In genomic region chr2:148720501-148720998, GRCh38 we compare ENCODE assay signal across 10 cellular contexts.
DNase-seq lines count a peak whose midpoint lies in the region; ATAC-seq and TF ChIP-seq lines count a peak whose summit lies in the region.
"Had no signal": no experiment of that assay in that cellular context is flagged by ENCODE, and none has a peak within 500 bp of the region (broad histone marks: within the 10 kb centered on the region; RNA-seq: fewer than 3 reads in every experiment).

No MANE protein-coding gene starts in this region.

- H2BK15ac ChIP-seq in H9 (ENCODE audit: low read depth, low read length), result no peak overlapping the region

- no peak overlapping the region for H2BK5ac ChIP-seq in H9 (ENCODE audit: insufficient read length, low read length)

- no peak overlapping the region for H3K4me3 ChIP-seq in colonic mucosa
- H3K4me3 ChIP-seq: cardiac muscle cell, lung had no signal

- H4K20me1 ChIP-seq in H9 (ENCODE audit: control insufficient read depth, insufficient read depth, insufficient read length), result no peaks in the 10 kb centered on the region

- H3K56ac ChIP-seq in H9 (ENCODE audit: insufficient read length, low read depth, low read length), result no peak overlapping the region

- no peak overlapping the region for H2BK120ac ChIP-seq in H9 (ENCODE audit: low read depth, low read length, poor library complexity, severe bottlenecking)

- H3K27me3 Mint-ChIP-seq in H9 (ENCODE audit: low read depth), result no peaks in the 10 kb centered on the region
- no peaks in the 10 kb centered on the region for H3K27me3 Mint-ChIP-seq in natural killer cell treated with Interleukin-12 subunit alpha and Interleukin-12 subunit beta and Interleukin-15 and Interleukin-18, amount 100 ng/mL, for 72 hours

- H3K27me3 ChIP-seq in H9 (ENCODE audit: insufficient read depth, low read length) (no peaks in the 10 kb centered on the region), colonic mucosa (no peaks in the 10 kb centered on the region)
- H3K27me3 ChIP-seq: cardiac muscle cell had no signal

- DNase-seq in AG20443 (ENCODE audit: low spot score), result peak; percentile 50
- DNase-seq in H9, result no peak
- DNase-seq in cerebellum (ENCODE audit: low spot score), result peak; percentile 34
- no peak for DNase-seq in natural killer cell treated with Interleukin-12 subunit alpha and Interleukin-12 subunit beta and Interleukin-15 and Interleukin-18, amount 100 ng/mL, for 72 hours (ENCODE audit: low spot score)
- no peak for DNase-seq in colonic mucosa
- DNase-seq in AG08396 (ENCODE audit: low spot score), result no peak

- H3K9me3 Mint-ChIP-seq in H9, result peaks cover 6 to 15% of the 10 kb centered on the region in 2 experiments; a peak in 4 of 5 replicates
- H3K9me3 Mint-ChIP-seq in natural killer cell treated with Interleukin-12 subunit alpha and Interleukin-12 subunit beta and Interleukin-15 and Interleukin-18, amount 100 ng/mL, for 72 hours, result peaks cover 4% of the 10 kb centered on the region

- H3K18ac ChIP-seq in H9 (ENCODE audit: insufficient read length, low read depth, low read length), result no peak overlapping the region

- peak; percentile 9 to 45 for ATAC-seq in natural killer cell treated with Interleukin-12 subunit alpha and Interleukin-12 subunit beta and Interleukin-15 and Interleukin-18, amount 100 ng/mL, for 72 hours
- no peak for ATAC-seq in GM21576 (IDR thresholded peaks at IDR 0.05; ENCODE audit: unreplicated experiment)
- no peak for ATAC-seq in HG03521 (IDR thresholded peaks at IDR 0.05; ENCODE audit: unreplicated experiment)

- no peak for TF ChIP-seq CTCF in H9 (conservative IDR thresholded peaks at IDR 0.05)
- no peak for TF ChIP-seq CTCF in colonic mucosa (IDR thresholded peaks at IDR 0.05)

- WGBS in H9 (ENCODE audit: extremely low coverage, insufficient read length, low lambda C conversion rate), result no CpG with 5 or more reads among the region's 20 CpGs

- H3K27ac ChIP-seq in H9 (ENCODE audit: insufficient read length, low read depth, low read length), result no peak overlapping the region
- H3K27ac ChIP-seq in colonic mucosa, result no peak overlapping the region

- peaks cover 37 to 51% of the 10 kb centered on the region in 2 experiments for H3K4me1 Mint-ChIP-seq in H9
- H3K4me1 Mint-ChIP-seq in natural killer cell treated with Interleukin-12 subunit alpha and Interleukin-12 subunit beta and Interleukin-15 and Interleukin-18, amount 100 ng/mL, for 72 hours (ENCODE audit: low read depth in 2 of 2), result peaks cover 80 to 81% of the 10 kb centered on the region in 2 donors

- H4K5ac ChIP-seq in H9 (ENCODE audit: insufficient read length, low read depth, low read length), result no peak overlapping the region

- no peak overlapping the region for H3K23ac ChIP-seq in H9 (ENCODE audit: insufficient read length, low read depth, low read length)

- H3K9ac ChIP-seq in H9 (ENCODE audit: extremely low read depth, insufficient read length, low read length), result no peak overlapping the region
- no peak overlapping the region for H3K9ac ChIP-seq in colonic mucosa (ENCODE audit: low read depth in 2 of 2, low read length in 2 of 2)

- H4K8ac ChIP-seq in H9 (replicated peaks; ENCODE audit: insufficient read length, low read depth, low read length), result no peak overlapping the region

- H4K91ac ChIP-seq in H9 (ENCODE audit: insufficient read length, low read depth, low read length), result no peak overlapping the region

- H2BK20ac ChIP-seq in H9 (ENCODE audit: low read depth, low read length, poor library complexity, severe bottlenecking), result no peak overlapping the region

- no peak overlapping the region for H2BK12ac ChIP-seq in H9 (ENCODE audit: insufficient read length, low read depth, low read length)

- H3K14ac ChIP-seq in H9 (ENCODE audit: insufficient read depth, low read length), result no peak overlapping the region

- no peak overlapping the region for H3K4me2 ChIP-seq in H9 (ENCODE audit: insufficient read depth, insufficient read length, low read length)

- no peak overlapping the region for H3T11ph ChIP-seq in H9 (ENCODE audit: low read length)

- H3K23me2 ChIP-seq in H9 (ENCODE audit: insufficient read length, low read depth, low read length, poor library complexity, severe bottlenecking), result no peaks in the 10 kb centered on the region

- H3K36me3 ChIP-seq in colonic mucosa, result no peaks in the 10 kb centered on the region
- H3K36me3 ChIP-seq: cardiac muscle cell had no signal

- peaks cover 5% of the 10 kb centered on the region for H3K79me1 ChIP-seq in H9 (ENCODE audit: insufficient read depth, low read depth, low read length, poor library complexity, severe bottlenecking)

- H3K27ac Mint-ChIP-seq in H9, result peak overlapping the region; percentile 59 to 92 (median 81); a peak in 6 of 7 replicates
- peak overlapping the region in 1 of 2 donors; percentile 30 for H3K27ac Mint-ChIP-seq in natural killer cell treated with Interleukin-12 subunit alpha and Interleukin-12 subunit beta and Interleukin-15 and Interleukin-18, amount 100 ng/mL, for 72 hours

- no peak overlapping the region for H2AK5ac ChIP-seq in H9 (ENCODE audit: insufficient read length, low read length)

- H3K4me3 Mint-ChIP-seq in H9, result no peak overlapping the region
- H3K4me3 Mint-ChIP-seq in natural killer cell treated with Interleukin-12 subunit alpha and Interleukin-12 subunit beta and Interleukin-15 and Interleukin-18, amount 100 ng/mL, for 72 hours, result no peak overlapping the region

- intact Hi-C loops in colonic mucosa (cut with DNase I), result no loop called here

- H3K36me3 Mint-ChIP-seq in H9 (ENCODE audit: insufficient read depth in 1 of 3, low read depth in 3 of 3), result peaks cover 9 to 21% (median 20%) of the 10 kb centered on the region in 3 experiments
- peaks cover 18% of the 10 kb centered on the region for H3K36me3 Mint-ChIP-seq in natural killer cell treated with Interleukin-12 subunit alpha and Interleukin-12 subunit beta and Interleukin-15 and Interleukin-18, amount 100 ng/mL, for 72 hours

- H3K9me3 ChIP-seq in H9 (ENCODE audit: control insufficient read depth, low read depth, low read length) (no peaks in the 10 kb centered on the region), colonic mucosa (no peaks in the 10 kb centered on the region)

- H3K79me2 ChIP-seq in H9 (ENCODE audit: insufficient read depth, low read length), result peaks cover 11% of the 10 kb centered on the region; the same call in 1 of the 2 replicates

- H3K4me1 ChIP-seq in H9 (ENCODE audit: insufficient read depth, low read length) (no peaks in the 10 kb centered on the region; the same call in 1 of the 2 replicates), colonic mucosa (peaks cover 3% of the 10 kb centered on the region)

- no peak overlapping the region for H3K4ac ChIP-seq in H9 (ENCODE audit: low read depth, low read length)

- H2AFZ ChIP-seq in H9 (ENCODE audit: low read length), result no peak overlapping the region

Comparison
In these comparisons a context has a peak if more than half of its experiments do, and no peak if none do; other contexts are left out.
1. DNase-seq: peak in AG20443 (single experiment) and cerebellum (single experiment); none in H9 (single experiment), natural killer cell treated with Interleukin-12 subunit alpha and Interleukin-12 subunit beta and Interleukin-15 and Interleukin-18, amount 100 ng/mL, for 72 hours (single experiment), colonic mucosa (single experiment) and AG08396 (single experiment).
2. ATAC-seq: peak in natural killer cell treated with Interleukin-12 subunit alpha and Interleukin-12 subunit beta and Interleukin-15 and Interleukin-18, amount 100 ng/mL, for 72 hours (2 of 2); none in GM21576 (single experiment) and HG03521 (single experiment).